Comparison of ENCODE assay signal across 22 cellular contexts in genomic region chr22:26847816-26848215, GRCh38.
"Had no signal": no experiment of that assay in that cellular context is flagged by ENCODE, and none has a peak within 500 bp of the region (broad histone marks: within the 10 kb centered on the region; RNA-seq: fewer than 3 reads in every experiment).

No MANE protein-coding gene starts in this region.

- H3K27ac Mint-ChIP-seq: mesothelial cell of epicardium; naive B cell; nephron progenitor cell; neural progenitor cell; stimulated activated effector memory CD8-positive, alpha-beta T cell treated with anti-CD3 and anti-CD28 coated beads, Interleukin-12 subunit alpha, Interleukin-12 subunit beta, amount 100 ng/mL, for 72 hours; stimulated activated naive CD8-positive, alpha-beta T cell treated with anti-CD3 and anti-CD28 coated beads, Interleukin-15, Interleukin-2, amounts not matched to agents 100 ng/mL and 50 ng/mL, for 24 hours; type B pancreatic cell had no signal

- H3K27ac ChIP-seq: lower lobe of right lung, neural progenitor cell, pancreas, prostate gland, skin epidermis, spleen, tibial nerve had no signal

- ATAC-seq: left lobe of liver; lower lobe of right lung; natural killer cell; pancreas; stimulated activated effector memory CD8-positive, alpha-beta T cell treated with anti-CD3 and anti-CD28 coated beads, Interleukin-12 subunit alpha, Interleukin-12 subunit beta, amount 100 ng/mL, for 72 hours had no signal

- DNase-seq: hippocampal formation; lower lobe of right lung; mammary epithelial cell; naive B cell; natural killer cell; nephron progenitor cell; pancreas; posterior cingulate gyrus; retina; spleen; stimulated activated CD4-positive, alpha-beta T cell treated with anti-CD3 and anti-CD28 coated beads, Interleukin-4, amount 100 ng/mL, for 24 hours; stimulated activated naive CD4-positive, alpha-beta T cell had no signal

- FAIRE-seq: keratinocyte, pancreas had no signal

- H3K4me3 ChIP-seq: lower lobe of right lung, neural progenitor cell, pancreas, prostate gland, skin epidermis, spleen, tibial nerve had no signal

- H3K36me3 ChIP-seq: lower lobe of right lung, neural progenitor cell, pancreas, prostate gland, tibial nerve had no signal

- H3K36me3 Mint-ChIP-seq: mesothelial cell of epicardium; natural killer cell; neural progenitor cell; stimulated activated effector memory CD8-positive, alpha-beta T cell treated with anti-CD3 and anti-CD28 coated beads, Interleukin-12 subunit alpha, Interleukin-12 subunit beta, amount 100 ng/mL, for 72 hours; type B pancreatic cell had no signal

- H3K9ac ChIP-seq: neural progenitor cell had no signal

- H3K4me2 ChIP-seq: neural progenitor cell had no signal

- H3K9me3 Mint-ChIP-seq: mesothelial cell of epicardium; natural killer cell; nephron progenitor cell; neural progenitor cell; stimulated activated effector memory CD8-positive, alpha-beta T cell treated with anti-CD3 and anti-CD28 coated beads, Interleukin-12 subunit alpha, Interleukin-12 subunit beta, amount 100 ng/mL, for 72 hours; stimulated activated naive CD8-positive, alpha-beta T cell treated with anti-CD3 and anti-CD28 coated beads, Interleukin-15, Interleukin-2, amounts not matched to agents 100 ng/mL and 50 ng/mL, for 24 hours; type B pancreatic cell had no signal

- H3K4me1 Mint-ChIP-seq: nephron progenitor cell had no signal

- H3K4me1 ChIP-seq: lower lobe of right lung, pancreas, prostate gland, tibial nerve had no signal

- H3K27me3 ChIP-seq: neural progenitor cell, pancreas, spleen, tibial nerve had no signal

- H3K4me3 Mint-ChIP-seq: mesothelial cell of epicardium; naive B cell; nephron progenitor cell; neural progenitor cell; stimulated activated effector memory CD8-positive, alpha-beta T cell treated with anti-CD3 and anti-CD28 coated beads, Interleukin-12 subunit alpha, Interleukin-12 subunit beta, amount 100 ng/mL, for 72 hours; stimulated activated naive CD8-positive, alpha-beta T cell treated with anti-CD3 and anti-CD28 coated beads, Interleukin-15, Interleukin-2, amounts not matched to agents 100 ng/mL and 50 ng/mL, for 24 hours; type B pancreatic cell had no signal

- H3K9me3 ChIP-seq: lower lobe of right lung, pancreas, prostate gland, spleen, tibial nerve had no signal

- H3K27me3 Mint-ChIP-seq: stimulated activated naive CD8-positive, alpha-beta T cell treated with anti-CD3 and anti-CD28 coated beads, Interleukin-15, Interleukin-2, amounts not matched to agents 100 ng/mL and 50 ng/mL, for 24 hours had no signal

- H2AFZ ChIP-seq: neural progenitor cell had no signal
